9 cellular contexts compared by ENCODE assay signal in the genomic region with DNA sequence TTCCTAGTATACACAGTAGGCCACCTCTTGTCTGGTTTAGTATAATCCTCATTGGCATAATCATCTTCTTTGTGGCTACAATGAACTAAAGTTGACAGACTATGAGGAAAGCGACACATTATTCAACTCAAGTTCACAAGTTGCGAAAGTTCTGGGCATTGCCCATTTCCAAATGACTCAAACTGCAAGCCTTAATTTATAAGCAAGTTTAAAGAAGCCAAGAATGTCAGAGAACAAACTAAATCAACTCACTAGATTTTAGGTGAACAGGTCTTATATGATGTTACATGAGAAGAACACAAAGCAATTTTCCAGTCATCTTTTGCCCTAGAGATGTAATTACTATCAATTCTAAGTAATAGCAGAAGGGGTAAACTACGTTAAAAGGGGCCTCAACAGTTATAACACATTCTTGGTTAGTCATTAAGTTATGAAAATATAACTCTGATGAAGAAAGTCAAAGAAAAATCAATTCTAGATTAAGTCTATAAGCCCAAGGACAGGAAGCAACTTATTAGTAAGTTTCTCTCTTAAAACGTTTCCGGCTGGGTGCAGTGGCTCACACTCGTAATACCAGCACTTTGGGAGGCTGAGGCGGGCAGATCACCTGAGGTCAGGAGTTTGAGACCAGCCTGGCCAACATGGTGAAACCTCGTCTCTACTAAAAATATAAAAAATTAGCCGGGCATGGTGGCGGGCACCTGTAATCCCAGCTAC. TPM values are rescaled to one million over a fixed set of nuclear protein-coding genes. Genes with fewer than 3 reads are reported as not detected.
A peak's percentile ranks its signal among the peaks of the same experiment; 100 is the strongest.
DNase-seq lines count a peak whose midpoint lies in the region; TF ChIP-seq lines count a peak whose summit lies in the region.
"Had no signal": no experiment of that assay in that cellular context is flagged by ENCODE, and none has a peak within 500 bp of the region (broad histone marks: within the 10 kb centered on the region; RNA-seq: fewer than 3 reads in every experiment).

No MANE protein-coding gene starts in this region.

- in situ Hi-C loops in brain microvascular endothelial cell (cut with HindIII; ENCODE audit: low pct_ligation_motif_present, low sequenced_read_pairs) = loop anchor here (25.0 kb wide), 1 partner anchor 165 kb away; no protein-coding TSS in a partner anchor

- H3K9me3 ChIP-seq in MG63 = no peaks in the 10 kb centered on the region

- no peaks in the 10 kb centered on the region for H3K27me3 ChIP-seq in MG63
- no peaks in the 10 kb centered on the region for H3K27me3 ChIP-seq in brain microvascular endothelial cell (replicated peaks)

- no peak for TF ChIP-seq CTCF in cardiac fibroblast (IDR thresholded peaks at IDR 0.05; ENCODE audit: low read depth, low read length)
- TF ChIP-seq CTCF in brain microvascular endothelial cell (IDR thresholded peaks at IDR 0.05; ENCODE audit: low read depth, low read length, missing control alignments) = no peak

- no peak overlapping the region for H3K4me3 ChIP-seq in MG63
- H3K4me3 ChIP-seq in cardiac fibroblast (replicated peaks in 1 of 2; ENCODE audit: low read depth in 2 of 2, low read length in 2 of 2) = no peak overlapping the region
- no peak overlapping the region for H3K4me3 ChIP-seq in brain microvascular endothelial cell (ENCODE audit: low read depth, low read length)

- H3K36me3 ChIP-seq in MG63 (no peaks in the 10 kb centered on the region; the same call in 1 of the 2 replicates), brain microvascular endothelial cell (replicated peaks) (no peaks in the 10 kb centered on the region)

- peak; percentile 14 for DNase-seq in NK-92 treated with Interleukin-12 subunit alpha and Interleukin-12 subunit beta, amount 100 ng/mL, for 24 hours (lab: John Stamatoyannopoulos, UW)
- no peak for DNase-seq in NK-92 (lab: John Stamatoyannopoulos, UW; ENCODE audit: unreplicated experiment)
- DNase-seq in MG63 = peak; percentile 55
- DNase-seq in cardiac fibroblast (ENCODE audit: low read depth in 2 of 2) = peak; percentile 69 to 76
- DNase-seq in stimulated activated CD8-positive, alpha-beta memory T cell treated with anti-CD3 and anti-CD28 coated beads, Interleukin-15, amount 100 ng/mL, for 48 hours (ENCODE audit: low read depth in 2 of 2) = peak; percentile 34 to 40
- no peak for DNase-seq in caudate nucleus (lab: John Stamatoyannopoulos, UW)
- no peak for DNase-seq in Kasumi-1 (lab: John Stamatoyannopoulos, UW)
- no peak for DNase-seq in brain microvascular endothelial cell

- H3K27ac ChIP-seq in caudate nucleus (ENCODE audit: low read depth, low read length) = no peak overlapping the region
- no peak overlapping the region for H3K27ac ChIP-seq in brain microvascular endothelial cell
- H3K27ac ChIP-seq: 22Rv1 had no signal

RNA-seq across cellular contexts. Expression of a gene that starts 21.5 kb away (rescaled TPM):
- total RNA-seq in MG63 (2014; rRNA removed; shearing (Covaris generic); ENCODE audit: low replicate concordance) = 90.0 and 114 TPM in 2 replicates

Comparison
In these comparisons a context has a peak if more than half of its experiments do, and no peak if none do; other contexts are left out.
1. DNase-seq: peak in NK-92 treated with Interleukin-12 subunit alpha and Interleukin-12 subunit beta, amount 100 ng/mL, for 24 hours (single experiment), MG63 (single experiment), cardiac fibroblast (2 of 2) and stimulated activated CD8-positive, alpha-beta memory T cell treated with anti-CD3 and anti-CD28 coated beads, Interleukin-15, amount 100 ng/mL, for 48 hours (2 of 2); none in NK-92 (single experiment), caudate nucleus (0 of 61), Kasumi-1 (0 of 2) and brain microvascular endothelial cell (single experiment).